Comparison of ENCODE assay signal across 9 cellular contexts in the genomic region with DNA sequence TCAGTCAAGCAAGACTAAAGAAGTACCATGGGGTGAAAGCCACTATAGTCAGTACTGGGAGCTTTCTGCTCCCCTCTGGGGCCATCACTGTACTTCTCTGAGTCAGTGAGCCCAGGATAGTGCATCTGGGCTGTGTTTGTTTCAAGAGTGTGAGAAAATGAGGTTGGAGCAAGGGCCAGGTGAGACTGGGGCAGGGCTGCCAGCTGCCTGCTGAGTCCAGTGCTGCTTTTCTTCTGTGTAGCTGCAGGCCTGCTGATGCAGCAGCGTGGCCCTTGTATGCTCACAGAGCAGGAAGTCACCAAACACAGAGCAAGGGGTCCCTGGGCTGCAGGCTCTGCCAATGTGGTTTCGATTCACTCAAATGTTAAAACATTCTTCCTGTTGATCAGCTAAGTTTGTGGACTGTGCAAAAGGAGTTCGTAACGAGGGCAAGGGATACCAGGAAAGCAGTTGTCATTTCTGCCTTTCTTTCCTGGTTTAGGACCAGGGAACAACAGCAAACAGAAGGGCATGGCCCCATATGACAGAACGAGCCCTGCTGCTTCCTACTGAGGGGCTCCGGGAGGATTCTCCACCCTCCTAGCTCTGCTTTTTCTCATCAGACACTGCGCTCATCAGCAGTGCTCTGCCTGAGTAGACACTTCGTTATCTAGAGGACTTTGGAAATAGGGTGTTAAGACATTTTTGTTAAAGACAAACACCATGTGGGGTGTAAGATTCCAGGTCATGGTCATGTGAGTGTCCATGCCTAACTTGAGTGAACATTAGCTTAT.
A peak's percentile ranks its signal among the peaks of the same experiment; 100 is the strongest.
DNase-seq lines count a peak whose midpoint lies in the region; ATAC-seq and TF ChIP-seq lines count a peak whose summit lies in the region.
"Had no signal": no experiment of that assay in that cellular context is flagged by ENCODE, and none has a peak within 500 bp of the region (broad histone marks: within the 10 kb centered on the region; RNA-seq: fewer than 3 reads in every experiment).

No MANE protein-coding gene starts in this region.

- H3K27ac ChIP-seq in osteoblast (ENCODE audit: low read depth, low read length), result peak overlapping the region; percentile 84
- H3K27ac ChIP-seq: 22Rv1 had no signal

- H3K4me1 Mint-ChIP-seq in T-helper 1 cell treated with Interleukin-12 subunit alpha and Interleukin-12 subunit beta and Interleukin-4 antibody, amounts not matched to agents 30 μg/mL and 1 μg/mL, for 36 hours (ENCODE audit: low read depth), result peaks cover 10% of the 10 kb centered on the region

- no peaks in the 10 kb centered on the region for H4K20me1 ChIP-seq in osteoblast (ENCODE audit: insufficient read depth, low read length)

- no peak overlapping the region for H2AFZ ChIP-seq in osteoblast (ENCODE audit: low read length)

- peaks cover 2% of the 10 kb centered on the region for H3K36me3 Mint-ChIP-seq in T-helper 1 cell treated with Interleukin-12 subunit alpha and Interleukin-12 subunit beta and Interleukin-4 antibody, amounts not matched to agents 30 μg/mL and 1 μg/mL, for 36 hours (ENCODE audit: low read depth)

- no peak overlapping the region for H3K4me3 Mint-ChIP-seq in T-helper 1 cell treated with Interleukin-12 subunit alpha and Interleukin-12 subunit beta and Interleukin-4 antibody, amounts not matched to agents 30 μg/mL and 1 μg/mL, for 36 hours

- no peaks in the 10 kb centered on the region for H3K9me3 ChIP-seq in osteoblast (ENCODE audit: low read depth, low read length)

- DNase-seq in DMS153 (lab: John Stamatoyannopoulos, UW) (peak; percentile 29), DMS153 treated with DMSO at 0.1 percent for 48 hours (lab: John Stamatoyannopoulos, UW; ENCODE audit: unreplicated experiment) (no peak), osteoblast (ENCODE audit: insufficient read length, low spot score, missing footprints) (no peak), SKM-1 (lab: John Stamatoyannopoulos, UW; ENCODE audit: unreplicated experiment) (no peak), GM19238 (ENCODE audit: insufficient read length, low spot score) (no peak), NCI-H526 (lab: John Stamatoyannopoulos, UW) (no peak)

- H3K27me3 Mint-ChIP-seq in T-helper 1 cell treated with Interleukin-12 subunit alpha and Interleukin-12 subunit beta and Interleukin-4 antibody, amounts not matched to agents 30 μg/mL and 1 μg/mL, for 36 hours (ENCODE audit: low read depth), result no peaks in the 10 kb centered on the region

- H3K27ac Mint-ChIP-seq in T-helper 1 cell treated with Interleukin-12 subunit alpha and Interleukin-12 subunit beta and Interleukin-4 antibody, amounts not matched to agents 30 μg/mL and 1 μg/mL, for 36 hours, result peak overlapping the region; percentile 69

- ATAC-seq in HG02642 (IDR thresholded peaks at IDR 0.05; ENCODE audit: poor library complexity, unreplicated experiment), result peak; percentile 74

- no peaks in the 10 kb centered on the region for H3K27me3 ChIP-seq in osteoblast (ENCODE audit: insufficient read depth, low read length)

- H3K9me3 Mint-ChIP-seq in T-helper 1 cell treated with Interleukin-12 subunit alpha and Interleukin-12 subunit beta and Interleukin-4 antibody, amounts not matched to agents 30 μg/mL and 1 μg/mL, for 36 hours, result peaks cover 12% of the 10 kb centered on the region

- no peak for TF ChIP-seq CTCF in osteoblast (IDR thresholded peaks at IDR 0.05; ENCODE audit: extremely low read depth, low read depth, low read length)

- peaks cover 31% of the 10 kb centered on the region for H3K4me1 ChIP-seq in osteoblast (ENCODE audit: insufficient read depth, low read length)

- no peak overlapping the region for H3K4me3 ChIP-seq in osteoblast (ENCODE audit: insufficient read depth, low read length)

- no peaks in the 10 kb centered on the region for H3K36me3 ChIP-seq in osteoblast (ENCODE audit: insufficient read depth, low read length)

- no peaks in the 10 kb centered on the region for H3K79me2 ChIP-seq in osteoblast (ENCODE audit: insufficient read depth, low read length)

- H3K4me2 ChIP-seq in osteoblast (ENCODE audit: insufficient read depth, low read length), result no peak overlapping the region
